ENCODE assay signal across 8 cellular contexts in genomic region chr4:102344955-102345794, GRCh38. TPM values are rescaled to one million over a fixed set of nuclear protein-coding genes. Genes with fewer than 3 reads are reported as not detected.
DNase-seq lines count a peak whose midpoint lies in the region; ATAC-seq and TF ChIP-seq lines count a peak whose summit lies in the region.

Gene SLC39A8, minus strand, starts transcription at chr4:102345482. Its CDS starts 820 bp downstream, at chr4:102344662.

- TF ChIP-seq POLR2A in vagina (IDR thresholded peaks at IDR 0.05) = peak in 1 of 2 donors; percentile 64

- intact Hi-C loops in vagina (cut with DNase I) = no loop called here

- H3K36me3 ChIP-seq in right atrium auricular region (no peaks in the 10 kb centered on the region), rectal smooth muscle tissue (ENCODE audit: control insufficient read depth, insufficient read depth, low read length) (no peaks in the 10 kb centered on the region), vagina (no peaks in the 10 kb centered on the region)

- H3K27ac ChIP-seq in right atrium auricular region = peak within 1 kb of the TSS; percentile 80 to 83
- H3K27ac ChIP-seq in rectal smooth muscle tissue (ENCODE audit: low read depth, low read length) = no peak within 1 kb of the TSS
- H3K27ac ChIP-seq in vagina = peak within 1 kb of the TSS; percentile 87

- H3K27me3 ChIP-seq in right atrium auricular region (no peaks in the 10 kb centered on the region), rectal smooth muscle tissue (ENCODE audit: control insufficient read depth, insufficient read depth, low read length) (no peaks in the 10 kb centered on the region), vagina (no peaks in the 10 kb centered on the region)

- no peaks in the 10 kb centered on the region for H3K9me3 ChIP-seq in right atrium auricular region
- no peaks in the 10 kb centered on the region for H3K9me3 ChIP-seq in vagina

- DNase-seq in NCI-H146 treated with DMSO at 0.1 percent for 48 hours (lab: John Stamatoyannopoulos, UW; ENCODE audit: unreplicated experiment) (peak; percentile 19), T-helper 2 cell (peak; percentile 62 to 98 (median 82)), amygdala (lab: John Stamatoyannopoulos, UW) (peak in 55 of 56 donors; percentile 1 to 80 (median 50)), right atrium auricular region (ENCODE audit: low spot score) (peak; percentile 87), vagina (ENCODE audit: extremely low spot score in 2 of 2) (peak in 1 of 2 donors; percentile 93)

- peak; percentile 66 for ATAC-seq in GM18499 (IDR thresholded peaks at IDR 0.05; ENCODE audit: insufficient read depth, unreplicated experiment)
- ATAC-seq in HG02852 (IDR thresholded peaks at IDR 0.05; ENCODE audit: unreplicated experiment) = peak; percentile 82

- TF ChIP-seq CTCF in right atrium auricular region (IDR thresholded peaks at IDR 0.05) = peak; percentile 65 to 88
- TF ChIP-seq CTCF in vagina (IDR thresholded peaks at IDR 0.05) = peak; percentile 47 to 73 (median 70)

- peak within 1 kb of the TSS; percentile 50 for H3K9ac ChIP-seq in rectal smooth muscle tissue (ENCODE audit: low read length)

- H3K4me1 ChIP-seq in right atrium auricular region (peaks cover 0 to 11% of the 10 kb centered on the region in 2 donors), rectal smooth muscle tissue (ENCODE audit: control insufficient read depth, insufficient read depth, low read length) (peaks cover 8% of the 10 kb centered on the region), vagina (peaks cover 21% of the 10 kb centered on the region)

- H3K4me3 ChIP-seq in right atrium auricular region (peak within 1 kb of the TSS; percentile 60 to 62), rectal smooth muscle tissue (ENCODE audit: low read length) (peak within 1 kb of the TSS; percentile 79), vagina (peak within 1 kb of the TSS; percentile 71 to 80)

RNA-seq across cellular contexts. Expression of gene SLC39A8, which starts in this region (rescaled TPM):
- 100 to 1,000 TPM in 1 of 2 donors, 10 to 100 TPM in 1; 64.3 to 143 TPM for total RNA-seq in right atrium auricular region
- total RNA-seq in vagina = 27.7 TPM
